Comparison of ENCODE assay signal across 8 cellular contexts in the genomic region with DNA sequence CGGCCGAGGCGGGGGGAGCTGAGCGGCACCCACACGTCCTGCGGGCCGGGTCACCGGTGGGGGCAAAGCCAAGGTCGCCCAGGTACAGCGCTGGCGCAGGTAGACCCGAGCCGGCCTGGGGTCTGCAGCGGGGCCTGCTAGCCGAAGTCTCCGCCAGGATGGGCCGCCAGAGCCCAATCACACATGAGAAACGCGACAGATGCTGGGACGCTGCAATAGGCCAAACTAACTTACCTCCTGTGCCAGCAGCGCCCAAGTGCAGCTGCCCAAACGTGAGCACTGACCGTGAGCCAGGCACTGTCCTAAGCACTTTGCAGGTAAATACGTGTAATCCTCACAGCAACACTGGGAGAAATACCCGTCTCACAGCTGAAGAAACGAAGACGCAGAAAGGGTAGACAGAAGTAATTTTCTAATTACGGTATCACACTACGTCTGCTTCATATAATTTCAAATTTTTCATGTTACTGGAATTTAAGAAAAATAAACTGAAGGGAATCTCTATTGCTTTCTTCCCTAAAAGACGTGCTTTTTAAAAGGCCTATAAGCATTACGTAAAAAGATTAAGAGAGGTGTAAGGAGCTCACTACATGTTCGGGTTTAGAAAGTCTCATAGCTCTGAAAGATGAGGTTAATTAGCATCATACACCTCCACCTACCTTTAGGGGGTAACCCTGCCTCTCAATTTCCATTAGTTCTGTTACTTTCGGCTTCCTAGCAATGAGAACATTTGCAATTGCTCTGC. TPM values are rescaled to one million over a fixed set of nuclear protein-coding genes. Genes with fewer than 3 reads are reported as not detected.
A peak's percentile ranks its signal among the peaks of the same experiment; 100 is the strongest.
DNase-seq lines count a peak whose midpoint lies in the region; ATAC-seq, FAIRE-seq and TF ChIP-seq lines count a peak whose summit lies in the region.

No MANE protein-coding gene starts in this region.

- H3K27ac ChIP-seq in iPS-20b (ENCODE audit: low read length) (no peak overlapping the region), stomach (peak overlapping the region; percentile 71 to 86 (median 83)), small intestine (ENCODE audit: low read depth in 1 of 2, low read length in 1 of 2) (no peak overlapping the region)

- no peak for TF ChIP-seq EP300 in stomach (IDR thresholded peaks at IDR 0.05)

- no peaks in the 10 kb centered on the region for H3K9me3 Mint-ChIP-seq in activated naive CD4-positive, alpha-beta T cell treated with anti-CD3 and anti-CD28 coated beads for 36 hours
- no peaks in the 10 kb centered on the region for H3K9me3 Mint-ChIP-seq in activated CD8-positive, alpha-beta T cell treated with anti-CD3 and anti-CD28 coated beads, Interleukin-2, amount 10 ng/mL, durations not matched to agents 7 days and 5 days (ENCODE audit: insufficient read depth)

- no peaks in the 10 kb centered on the region for H3K36me3 ChIP-seq in iPS-20b (ENCODE audit: insufficient read depth, low read depth, low read length)
- H3K36me3 ChIP-seq in stomach = no peaks in the 10 kb centered on the region
- H3K36me3 ChIP-seq in small intestine (ENCODE audit: control insufficient read depth in 2 of 2, insufficient read depth in 2 of 2, low read length in 2 of 2) = no peaks in the 10 kb centered on the region

- H3K9me3 ChIP-seq in iPS-20b (ENCODE audit: insufficient read depth, low read depth, low read length) = peaks cover 2% of the 10 kb centered on the region; the same call in 1 of the 2 replicates
- H3K9me3 ChIP-seq in stomach = no peaks in the 10 kb centered on the region
- no peaks in the 10 kb centered on the region for H3K9me3 ChIP-seq in small intestine (ENCODE audit: control insufficient read depth, low read depth)

- no peaks in the 10 kb centered on the region for H3K36me3 Mint-ChIP-seq in activated naive CD4-positive, alpha-beta T cell treated with anti-CD3 and anti-CD28 coated beads for 36 hours (ENCODE audit: low read depth)
- peaks cover 2% of the 10 kb centered on the region for H3K36me3 Mint-ChIP-seq in activated CD8-positive, alpha-beta T cell treated with anti-CD3 and anti-CD28 coated beads, Interleukin-2, amount 10 ng/mL, durations not matched to agents 7 days and 5 days (ENCODE audit: low read depth)

- ATAC-seq in activated CD8-positive, alpha-beta T cell treated with anti-CD3 and anti-CD28 coated beads, Interleukin-2, amount 10 ng/mL, durations not matched to agents 7 days and 5 days = no peak

- H3K27me3 ChIP-seq in iPS-20b (ENCODE audit: insufficient read depth, low read length) = peaks cover 65% of the 10 kb centered on the region
- H3K27me3 ChIP-seq in stomach = peaks cover 0 to 6% (median 0%) of the 10 kb centered on the region in 3 donors
- no peaks in the 10 kb centered on the region for H3K27me3 ChIP-seq in small intestine (ENCODE audit: control insufficient read depth in 2 of 2, insufficient read depth in 2 of 2, low read length in 2 of 2)

- H3K4me1 ChIP-seq in iPS-20b (ENCODE audit: insufficient read depth, low read length) = no peaks in the 10 kb centered on the region
- peaks cover 0 to 4% (median 0%) of the 10 kb centered on the region in 4 donors for H3K4me1 ChIP-seq in stomach
- H3K4me1 ChIP-seq in small intestine (ENCODE audit: control insufficient read depth in 2 of 2, insufficient read depth in 1 of 2, low read depth in 1 of 2, low read length in 1 of 2) = no peaks in the 10 kb centered on the region

- 54 to 86% (median 59%) methylated on average over 23 to 33 of the region's 33 CpGs for WGBS in stomach, 5 donors
- 58 to 66% (median 66%) methylated on average over 27 to 33 of the region's 33 CpGs for WGBS in small intestine, 3 donors

- H3K27ac Mint-ChIP-seq in activated naive CD4-positive, alpha-beta T cell treated with anti-CD3 and anti-CD28 coated beads for 36 hours = no peak overlapping the region
- no peak overlapping the region for H3K27ac Mint-ChIP-seq in activated CD8-positive, alpha-beta T cell treated with anti-CD3 and anti-CD28 coated beads, Interleukin-2, amount 10 ng/mL, durations not matched to agents 7 days and 5 days

- no peak for TF ChIP-seq POLR2A in stomach (IDR thresholded peaks at IDR 0.05)

- CTCF ChIA-PET in activated naive CD4-positive, alpha-beta T cell treated with anti-CD3 and anti-CD28 coated beads for 36 hours (lab: Charles Lee) = interaction anchor here (0.8 to 1.4 kb wide), 3 partner anchors 38 to 68 kb away, joined by 3 to 5 read pairs (median 3); no protein-coding TSS in a partner anchor
- CTCF ChIA-PET in activated CD8-positive, alpha-beta T cell treated with anti-CD3 and anti-CD28 coated beads, Interleukin-2, amount 10 ng/mL, durations not matched to agents 7 days and 5 days (lab: Charles Lee) = interaction anchor here (1.2 kb wide), 1 partner anchor 67 kb away, joined by 4 read pairs; no protein-coding TSS in a partner anchor

- POLR2A ChIA-PET in activated CD8-positive, alpha-beta T cell treated with anti-CD3 and anti-CD28 coated beads, Interleukin-2, amount 10 ng/mL, durations not matched to agents 7 days and 5 days (lab: Charles Lee) = no interaction called here

- H3K4me3 Mint-ChIP-seq in activated naive CD4-positive, alpha-beta T cell treated with anti-CD3 and anti-CD28 coated beads for 36 hours = peak overlapping the region; percentile 47
- H3K4me3 Mint-ChIP-seq in activated CD8-positive, alpha-beta T cell treated with anti-CD3 and anti-CD28 coated beads, Interleukin-2, amount 10 ng/mL, durations not matched to agents 7 days and 5 days = peak overlapping the region; percentile 55

- H3K4me3 ChIP-seq in iPS-20b (ENCODE audit: low read length) (peak overlapping the region; percentile 39; the same call in 1 of the 2 replicates), stomach (peak overlapping the region; percentile 55 to 74 (median 62)), small intestine (ENCODE audit: low read depth in 1 of 2, low read length in 2 of 2) (peak overlapping the region in 1 of 2 donors; percentile 57)

- intact Hi-C loops in activated naive CD4-positive, alpha-beta T cell treated with anti-CD3 and anti-CD28 coated beads for 36 hours (cut with micrococcal nuclease) = no loop called here
- intact Hi-C loops in stomach (cut with DNase I; ENCODE audit: low total_unique reads) = no loop called here

- TF ChIP-seq CTCF in stomach (IDR thresholded peaks at IDR 0.05) = no peak

- H3K9ac ChIP-seq in iPS-20b (ENCODE audit: low read depth, low read length) = no peak overlapping the region

- no peak for DNase-seq in activated naive CD4-positive, alpha-beta T cell treated with anti-CD3 and anti-CD28 coated beads for 36 hours
- no peak for DNase-seq in activated naive CD4-positive, alpha-beta T cell treated with Interleukin-2 at 50 U/mL for 16 hours
- no peak for DNase-seq in activated CD8-positive, alpha-beta T cell treated with anti-CD3 and anti-CD28 coated beads, Interleukin-2, amount 10 ng/mL, durations not matched to agents 7 days and 5 days
- no peak for DNase-seq in stomach
- DNase-seq in NCI-H2029 (lab: John Stamatoyannopoulos, UW) = no peak
- DNase-seq in small intestine = no peak
- no peak for DNase-seq in AG08396 (ENCODE audit: low spot score)

- FAIRE-seq in small intestine (lab: Jason Lieb, UNC) = no peak

- H3K27me3 Mint-ChIP-seq in activated naive CD4-positive, alpha-beta T cell treated with anti-CD3 and anti-CD28 coated beads for 36 hours (ENCODE audit: low read depth) = peaks cover 15% of the 10 kb centered on the region
- peaks cover 21% of the 10 kb centered on the region for H3K27me3 Mint-ChIP-seq in activated CD8-positive, alpha-beta T cell treated with anti-CD3 and anti-CD28 coated beads, Interleukin-2, amount 10 ng/mL, durations not matched to agents 7 days and 5 days (ENCODE audit: low read depth)

- H3K4me1 Mint-ChIP-seq in activated naive CD4-positive, alpha-beta T cell treated with anti-CD3 and anti-CD28 coated beads for 36 hours (ENCODE audit: low read depth) = peaks cover 8% of the 10 kb centered on the region
- H3K4me1 Mint-ChIP-seq in activated CD8-positive, alpha-beta T cell treated with anti-CD3 and anti-CD28 coated beads, Interleukin-2, amount 10 ng/mL, durations not matched to agents 7 days and 5 days (ENCODE audit: low read depth) = peaks cover 17% of the 10 kb centered on the region

RNA-seq across cellular contexts. Expression of a gene that starts 0.6 kb away (rescaled TPM):
- 10 to 100 TPM; 10.0 to 11.7 TPM for total RNA-seq in activated naive CD4-positive, alpha-beta T cell treated with anti-CD3 and anti-CD28 coated beads for 36 hours
- total RNA-seq in activated CD8-positive, alpha-beta T cell treated with anti-CD3 and anti-CD28 coated beads, Interleukin-2, amount 10 ng/mL, durations not matched to agents 7 days and 5 days = 1 to 10 TPM; 7.4 to 7.7 TPM
- total RNA-seq in stomach = 10 to 100 TPM; 13.4 to 94.9 (median 25.9) TPM
- 10 to 100 TPM; 11.2 to 13.8 (median 13.6) TPM for polyA plus RNA-seq in stomach
- polyA plus RNA-seq in small intestine = 1 to 10 TPM; 2.7 to 9.0 (median 2.9) TPM

Comparison
In these comparisons a context has a peak if more than half of its experiments do, and no peak if none do; other contexts are left out.
1. H3K27ac ChIP-seq: peak in stomach (5 of 5); none in iPS-20b (single experiment) and small intestine (0 of 2).